In the genomic region with DNA sequence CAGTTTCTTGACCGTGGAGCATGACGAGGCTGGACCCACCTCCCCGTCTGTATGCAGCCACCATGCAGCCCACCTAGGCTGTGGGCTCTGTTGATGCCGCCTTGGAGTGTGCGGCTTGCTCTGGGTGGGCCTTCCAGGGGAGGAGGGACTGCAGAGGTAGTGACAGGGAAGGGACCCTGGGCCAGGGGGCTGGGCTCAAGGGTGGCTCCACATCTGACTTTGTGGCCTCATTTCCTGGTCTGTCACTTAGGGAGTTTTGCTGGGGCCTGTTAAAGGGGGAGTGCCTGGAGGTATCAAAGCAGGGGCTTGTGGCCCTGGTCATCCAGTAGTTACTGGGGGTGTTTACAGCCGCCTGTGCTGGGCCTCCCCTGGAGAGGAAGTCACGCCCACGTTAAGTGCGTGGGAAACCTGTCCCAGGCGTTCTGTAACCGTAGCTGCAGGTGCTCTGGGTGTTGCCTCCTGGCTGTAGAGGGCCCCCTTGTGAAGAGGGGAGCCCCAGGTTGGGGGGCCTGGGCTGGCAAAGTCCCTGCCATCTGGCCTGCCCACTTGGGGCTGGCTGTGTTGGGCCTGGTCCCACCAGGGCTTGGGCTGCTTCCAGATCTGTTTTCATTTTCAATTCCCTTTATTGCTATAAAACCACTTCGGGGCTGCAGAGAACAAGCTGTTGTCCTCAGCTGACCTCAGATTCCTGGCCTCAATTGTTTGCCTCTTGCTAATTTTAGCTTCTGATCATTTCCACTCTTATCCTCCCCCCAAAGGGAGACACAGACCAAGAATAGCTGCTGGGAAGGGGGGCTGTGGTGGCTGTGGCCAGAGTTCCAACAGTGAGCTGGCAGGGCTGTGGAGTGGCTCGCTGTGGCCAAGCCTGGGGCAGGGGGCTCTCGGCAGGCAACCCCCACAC, we compare ENCODE assay signal across 8 cellular contexts. TPM values are rescaled to one million over a fixed set of nuclear protein-coding genes. Genes with fewer than 3 reads are reported as not detected.
DNase-seq lines count a peak whose midpoint lies in the region; ATAC-seq and TF ChIP-seq lines count a peak whose summit lies in the region.

No MANE protein-coding gene starts in this region.

- TF ChIP-seq CTCF in MM.1S (IDR thresholded peaks at IDR 0.05; ENCODE audit: low read length) (peak; percentile 29; the same call in 1 of the 2 replicates), activated B cell treated with CpG ODN at 0.5 μM for 24 hours (IDR thresholded peaks at IDR 0.05) (no peak), natural killer cell (IDR thresholded peaks at IDR 0.05) (no peak)

- H3K4me1 ChIP-seq in MM.1S (ENCODE audit: low read length) (peaks cover 99% of the 10 kb centered on the region), esophagus (ENCODE audit: control insufficient read depth in 2 of 2, insufficient read depth in 2 of 2, low read length in 1 of 2) (peaks cover 16 to 37% of the 10 kb centered on the region in 2 donors)

- H3K9me3 ChIP-seq in MM.1S (replicated peaks; ENCODE audit: insufficient read depth, low read length): no peaks in the 10 kb centered on the region
- H3K9me3 ChIP-seq in esophagus (ENCODE audit: control insufficient read depth in 2 of 2, insufficient read depth in 1 of 2, low read depth in 1 of 2, low read length in 1 of 2): no peaks in the 10 kb centered on the region

- no peaks in the 10 kb centered on the region for H3K27me3 ChIP-seq in H7 (ENCODE audit: control insufficient read depth, insufficient read depth, low read length)
- H3K27me3 ChIP-seq in MM.1S (replicated peaks; ENCODE audit: insufficient read depth, low read length): no peaks in the 10 kb centered on the region
- H3K27me3 ChIP-seq in esophagus (ENCODE audit: control insufficient read depth in 1 of 2, insufficient read depth in 2 of 2, low read length in 2 of 2): no peaks in the 10 kb centered on the region

- H3K36me3 ChIP-seq in H7 (replicated peaks; ENCODE audit: control insufficient read depth, insufficient read depth, low read length) (no peaks in the 10 kb centered on the region), MM.1S (replicated peaks; ENCODE audit: insufficient read depth, low read length) (no peaks in the 10 kb centered on the region), esophagus (ENCODE audit: control insufficient read depth in 2 of 2, insufficient read depth in 2 of 2, low read length in 1 of 2) (peaks cover 0 to under 1% of the 10 kb centered on the region in 2 donors)

- H3K36me3 Mint-ChIP-seq in activated B cell treated with CpG ODN at 0.5 μM for 24 hours (ENCODE audit: low read depth): peaks cover 55% of the 10 kb centered on the region
- H3K36me3 Mint-ChIP-seq in natural killer cell: no peaks in the 10 kb centered on the region

- H3K4me2 ChIP-seq in MM.1S (ENCODE audit: low read depth, low read length): peak overlapping the region; percentile 99

- peak overlapping the region; percentile 68 for H3K4me3 Mint-ChIP-seq in activated B cell treated with CpG ODN at 0.5 μM for 24 hours
- H3K4me3 Mint-ChIP-seq in natural killer cell: peak overlapping the region; percentile 79

- peaks cover 100% of the 10 kb centered on the region for H3K79me2 ChIP-seq in MM.1S (ENCODE audit: low read length)

- peak; percentile 31 to 47 for DNase-seq in NCI-H526 (lab: John Stamatoyannopoulos, UW)
- no peak for DNase-seq in NCI-H526 treated with DMSO at 0.1 percent for 48 hours (lab: John Stamatoyannopoulos, UW)
- DNase-seq in H7: peak; percentile 72
- DNase-seq in MM.1S: peak; percentile 75
- DNase-seq in activated B cell treated with CpG ODN at 0.5 μM for 24 hours: peak; percentile 50
- DNase-seq in natural killer cell: no peak
- DNase-seq in NCI-H1048 (lab: John Stamatoyannopoulos, UW): no peak

- H3K27me3 Mint-ChIP-seq in activated B cell treated with CpG ODN at 0.5 μM for 24 hours (no peaks in the 10 kb centered on the region), natural killer cell (ENCODE audit: low read depth in 2 of 2) (no peaks in the 10 kb centered on the region)

- no peaks in the 10 kb centered on the region for H3K9me3 Mint-ChIP-seq in activated B cell treated with CpG ODN at 0.5 μM for 24 hours
- no peaks in the 10 kb centered on the region for H3K9me3 Mint-ChIP-seq in natural killer cell

- H4K20me1 ChIP-seq in MM.1S (ENCODE audit: insufficient read depth, low read length): no peaks in the 10 kb centered on the region

- peak overlapping the region; percentile 98 for H3K27ac ChIP-seq in MM.1S (ENCODE audit: low read length)
- peak overlapping the region; percentile 43 to 75 for H3K27ac ChIP-seq in esophagus (ENCODE audit: low read depth in 2 of 2, low read length in 1 of 2)

- intact Hi-C loops in activated B cell treated with CpG ODN at 0.5 μM for 24 hours (cut with micrococcal nuclease) (loop anchor here (1.0 to 2.0 kb wide), 4 partner anchors 8 to 82 kb away; a partner anchor contains a TSS), natural killer cell (cut with micrococcal nuclease) (loop anchor here (1.0 to 5.0 kb wide), 3 partner anchors 8 to 39 kb away; no protein-coding TSS in a partner anchor)

- H3F3A ChIP-seq in MM.1S (ENCODE audit: insufficient read depth, low read length): peaks cover 94% of the 10 kb centered on the region

- ATAC-seq in activated B cell treated with CpG ODN at 0.5 μM for 24 hours (ENCODE audit: low read depth): peak; percentile 71
- peak; percentile 75 to 82 (median 79) for ATAC-seq in natural killer cell

- H3K4me1 Mint-ChIP-seq in activated B cell treated with CpG ODN at 0.5 μM for 24 hours (peaks cover 100% of the 10 kb centered on the region), natural killer cell (peaks cover 85 to 97% of the 10 kb centered on the region in 2 donors)

- WGBS in esophagus, 2 donors: 23 to 38% methylated on average over 14 of the region's 14 CpGs

- H3K27ac Mint-ChIP-seq in activated B cell treated with CpG ODN at 0.5 μM for 24 hours (peak overlapping the region; percentile 84), natural killer cell (peak overlapping the region; percentile 88 to 96)

- H2AFZ ChIP-seq in MM.1S (ENCODE audit: low read length): no peak overlapping the region

- no peaks in the 10 kb centered on the region for H3K9me2 ChIP-seq in MM.1S (replicated peaks; ENCODE audit: insufficient read depth, low read length)

- CTCF ChIA-PET in activated B cell treated with CpG ODN at 0.5 μM for 24 hours (lab: Charles Lee): interaction anchor here (0.9 to 1.9 kb wide), 5 partner anchors 10 to 138 kb away, joined by 3 to 9 read pairs (median 6); a partner anchor contains a TSS

- POLR2A ChIA-PET in activated B cell treated with CpG ODN at 0.5 μM for 24 hours (lab: Charles Lee): interaction anchor here (0.6 to 2.9 kb wide), 14 partner anchors 8 to 138 kb away, joined by 3 to 16 read pairs (median 6); a partner anchor contains a TSS

- H3K4me3 ChIP-seq in H7 (ENCODE audit: insufficient read depth, low read depth, low read length) (no peak overlapping the region), MM.1S (ENCODE audit: low read length) (peak overlapping the region; percentile 30), esophagus (ENCODE audit: low read depth in 1 of 2, low read length in 2 of 2) (no peak overlapping the region)

- peak overlapping the region; percentile 76 for H3K9ac ChIP-seq in MM.1S (ENCODE audit: low read length)

RNA-seq across cellular contexts. Expression of a gene that starts 26.5 kb away (rescaled TPM):
- 29.5 and 36.5 TPM in 2 replicates for total RNA-seq in H7 (2014; rRNA removed; shearing (Covaris generic))
- total RNA-seq in activated B cell treated with CpG ODN at 0.5 μM for 24 hours (177 and 178 TPM in 2 replicates), natural killer cell (100 to 1,000 TPM; 277 to 328 (median 300) TPM)
- 10 to 100 TPM in 1 of 2 donors, 1 to 10 TPM in 1; 9.0 to 20.9 TPM for polyA plus RNA-seq in esophagus

Comparison
In these comparisons a context has a peak if more than half of its experiments do, and no peak if none do; other contexts are left out.
1. DNase-seq: peak in NCI-H526 (2 of 2), H7 (single experiment), MM.1S (single experiment) and activated B cell treated with CpG ODN at 0.5 μM for 24 hours (single experiment); none in NCI-H526 treated with DMSO at 0.1 percent for 48 hours (single experiment), natural killer cell (single experiment) and NCI-H1048 (single experiment).